In the genomic region with DNA sequence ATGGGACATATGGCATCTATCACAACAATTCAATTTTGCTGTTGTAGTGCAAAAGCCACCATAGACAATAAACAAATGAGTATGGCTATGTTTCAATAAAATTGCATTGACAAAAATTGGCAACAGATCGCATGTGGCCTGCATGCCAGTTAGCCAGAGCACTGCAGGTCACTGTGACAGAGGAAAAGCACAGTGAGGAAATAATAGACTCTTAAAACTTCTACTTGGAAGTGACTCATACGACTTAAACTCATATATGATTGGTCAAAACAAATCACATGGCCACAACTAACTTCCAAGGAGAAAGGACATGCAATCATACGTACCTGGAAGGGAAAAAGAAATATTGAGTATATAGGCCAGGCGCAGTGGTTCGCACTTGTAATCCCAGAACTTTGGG, we compare ENCODE assay signal across 13 cellular contexts. TPM values are rescaled to one million over a fixed set of nuclear protein-coding genes. Genes with fewer than 3 reads are reported as not detected.
DNase-seq lines count a peak whose midpoint lies in the region; ATAC-seq, FAIRE-seq and TF ChIP-seq lines count a peak whose summit lies in the region.
"Had no signal": no experiment of that assay in that cellular context is flagged by ENCODE, and none has a peak within 500 bp of the region (broad histone marks: within the 10 kb centered on the region; RNA-seq: fewer than 3 reads in every experiment).

No MANE protein-coding gene starts in this region.

- H3K4me3 ChIP-seq in H1 (ENCODE audit: extremely low read depth in 1 of 4, insufficient read depth in 2 of 4, low read depth in 3 of 4, low read length in 4 of 4) (no peak overlapping the region), mesenchymal stem cell (ENCODE audit: insufficient read depth in 1 of 2, low read depth in 1 of 2, low read length in 2 of 2) (no peak overlapping the region), brain microvascular endothelial cell (ENCODE audit: low read depth, low read length) (no peak overlapping the region)
- H3K4me3 ChIP-seq: suprapubic skin had no signal

- 83% methylated on average over 5 of the region's 5 CpGs; no CpG with 5 or more reads in 1 of the 2 experiments for WGBS in H1 (ENCODE audit: extremely low coverage in 1 of 2, insufficient coverage in 1 of 2, insufficient read length in 1 of 2, insufficient replicate concordance in 2 of 2, low coverage in 1 of 2, low lambda C conversion rate in 2 of 2, missing lambda C conversion rate in 1 of 2), 2 experiments
- 80% methylated on average over 1 of the region's 5 CpGs for WGBS in mesenchymal stem cell

- H3K27ac ChIP-seq in H1 (ENCODE audit: low read depth, low read length) (no peak overlapping the region), mesenchymal stem cell (ENCODE audit: low read length, poor library complexity, severe bottlenecking) (no peak overlapping the region), brain microvascular endothelial cell (no peak overlapping the region)
- H3K27ac ChIP-seq: suprapubic skin had no signal

- H3K79me1 ChIP-seq in H1 (ENCODE audit: low read depth, low read length) (no peaks in the 10 kb centered on the region), mesenchymal stem cell (replicated peaks; ENCODE audit: low read length, poor library complexity, severe bottlenecking) (peaks cover 17% of the 10 kb centered on the region)

- no peak overlapping the region for H3K23ac ChIP-seq in H1 (ENCODE audit: insufficient read length)
- H3K23ac ChIP-seq in mesenchymal stem cell (ENCODE audit: low read length in 2 of 2), result no peak overlapping the region

- no peak for TF ChIP-seq CTCF in H1 (IDR thresholded peaks at IDR 0.05; ENCODE audit: control extremely low read depth in 1 of 3, insufficient read depth in 1 of 3, low read depth in 1 of 3, low read length in 3 of 3)
- no peak for TF ChIP-seq CTCF in brain microvascular endothelial cell (IDR thresholded peaks at IDR 0.05; ENCODE audit: low read depth, low read length, missing control alignments)

- TF ChIP-seq RAD21 in H1 (IDR thresholded peaks at IDR 0.05 in 1 of 2, conservative IDR thresholded peaks at IDR 0.05 in 1 of 2; ENCODE audit: low read depth in 2 of 2, low read length in 2 of 2), result no peak

- no peaks in the 10 kb centered on the region for H3K27me3 ChIP-seq in H1 (replicated peaks in 1 of 4; ENCODE audit: control insufficient read depth in 3 of 4, extremely low read depth in 1 of 4, insufficient read depth in 3 of 4, low read length in 3 of 4)
- no peaks in the 10 kb centered on the region for H3K27me3 ChIP-seq in mesenchymal stem cell (ENCODE audit: control insufficient read depth in 1 of 2, insufficient read depth in 1 of 2, low read length in 2 of 2)
- no peaks in the 10 kb centered on the region for H3K27me3 ChIP-seq in brain microvascular endothelial cell (replicated peaks)
- H3K27me3 ChIP-seq: suprapubic skin had no signal

- H2BK5ac ChIP-seq in H1 (ENCODE audit: low read depth, low read length) (no peak overlapping the region), mesenchymal stem cell (ENCODE audit: low read depth, low read length, poor library complexity, severe bottlenecking) (no peak overlapping the region)

- H2AFZ ChIP-seq in H1 (ENCODE audit: low read length) (no peak overlapping the region), mesenchymal stem cell (ENCODE audit: low read depth, low read length) (no peak overlapping the region)

- no peak for ATAC-seq in GM18517 (IDR thresholded peaks at IDR 0.05; ENCODE audit: unreplicated experiment)
- ATAC-seq: activated CD8-positive, alpha-beta memory T cell treated with anti-CD3 and anti-CD28 coated beads, Interleukin-2, amount 10 ng/mL, durations not matched to agents 7 days and 5 days; esophagus mucosa had no signal

- no peak overlapping the region for H2BK12ac ChIP-seq in H1 (ENCODE audit: low read depth, low read length)
- no peak overlapping the region for H2BK12ac ChIP-seq in mesenchymal stem cell (ENCODE audit: low read length in 2 of 2)

- H3K56ac ChIP-seq in H1 (replicated peaks; ENCODE audit: insufficient read length, low read depth, low read length), result no peak overlapping the region

- no peak for TF ChIP-seq EP300 in H1 (IDR thresholded peaks at IDR 0.05; ENCODE audit: borderline replicate concordance in 1 of 2, low read depth in 2 of 2, low read length in 2 of 2)

- H3K79me2 ChIP-seq in H1 (ENCODE audit: control insufficient read depth in 1 of 2, insufficient read depth in 2 of 2, low read length in 2 of 2), result 0 out of 4 replicates have a peak, but pooled peaks cover 0 to 2% of the 10 kb centered on the region in 2 experiments

- CTCF ChIA-PET in H1 (lab: Charles Lee; ENCODE audit: partially characterized antibody), result interaction anchor here (0.7 to 2.2 kb wide), 4 partner anchors 9 to 81 kb away, joined by 3 to 19 read pairs (median 4); no protein-coding TSS in a partner anchor

- POLR2A ChIA-PET in H1 (lab: Charles Lee; ENCODE audit: partially characterized antibody), result no interaction called here

- in situ Hi-C loops in brain microvascular endothelial cell (cut with HindIII; ENCODE audit: low pct_ligation_motif_present, low sequenced_read_pairs), result no loop called here

- H4K20me1 ChIP-seq in H1 (replicated peaks in 1 of 2; ENCODE audit: control insufficient read depth in 1 of 2, insufficient read depth in 2 of 2, low read length in 2 of 2), result no peaks in the 10 kb centered on the region

- H2BK120ac ChIP-seq in H1 (replicated peaks; ENCODE audit: low read depth, low read length) (no peak overlapping the region), mesenchymal stem cell (ENCODE audit: low read depth, low read length) (no peak overlapping the region)

- no peak overlapping the region for H4K8ac ChIP-seq in H1 (ENCODE audit: extremely low read depth, insufficient read depth, low read length)
- H4K8ac ChIP-seq in mesenchymal stem cell (ENCODE audit: low read length), result no peak overlapping the region

- H4K91ac ChIP-seq in H1 (replicated peaks; ENCODE audit: insufficient read length, low read length), result no peak overlapping the region
- no peak overlapping the region for H4K91ac ChIP-seq in mesenchymal stem cell (ENCODE audit: low read length)

- H3K36me3 ChIP-seq in H1 (ENCODE audit: control insufficient read depth in 2 of 4, insufficient read depth in 4 of 4, low read length in 3 of 4) (no peaks in the 10 kb centered on the region), mesenchymal stem cell (ENCODE audit: control insufficient read depth in 1 of 2, insufficient read depth in 2 of 2, low read depth in 1 of 2, low read length in 2 of 2) (peaks cover 6% of the 10 kb centered on the region in 2 experiments), brain microvascular endothelial cell (replicated peaks) (no peaks in the 10 kb centered on the region)

- H3K14ac ChIP-seq in H1 (ENCODE audit: insufficient read length) (no peak overlapping the region), mesenchymal stem cell (ENCODE audit: low read length in 2 of 2) (no peak overlapping the region)

- no peak for FAIRE-seq in H1 (lab: Jason Lieb, UNC)

- H2BK15ac ChIP-seq in H1 (ENCODE audit: low read length) (no peak overlapping the region), mesenchymal stem cell (ENCODE audit: low read depth, poor library complexity, severe bottlenecking) (no peak overlapping the region)

- no peak overlapping the region for H2BK20ac ChIP-seq in H1 (ENCODE audit: low read length)

- no peak overlapping the region for H4K5ac ChIP-seq in H1 (ENCODE audit: insufficient read length, low read depth, low read length)

- no peak overlapping the region for H2AK5ac ChIP-seq in H1 (ENCODE audit: low read depth, low read length)
- no peak overlapping the region for H2AK5ac ChIP-seq in mesenchymal stem cell (ENCODE audit: low read length, severe bottlenecking)

- no peaks in the 10 kb centered on the region; a peak in 1 of 4 replicates for H3K9me3 ChIP-seq in H1 (ENCODE audit: insufficient read depth in 2 of 2, low read depth in 1 of 2, low read length in 1 of 2)
- H3K9me3 ChIP-seq in mesenchymal stem cell (ENCODE audit: control insufficient read depth, low read length), result peaks cover 5% of the 10 kb centered on the region
- H3K9me3 ChIP-seq: suprapubic skin had no signal

- no peak overlapping the region for H3K4me2 ChIP-seq in H1 (ENCODE audit: insufficient read depth in 1 of 2, low read depth in 2 of 2, low read length in 2 of 2)
- no peak overlapping the region for H3K4me2 ChIP-seq in mesenchymal stem cell (ENCODE audit: low read length, poor library complexity, severe bottlenecking)

- H3K18ac ChIP-seq in H1 (ENCODE audit: extremely low read depth, low read length) (no peak overlapping the region), mesenchymal stem cell (ENCODE audit: low read depth in 1 of 2, low read length in 2 of 2) (peak overlapping the region in 1 of 2 experiments; percentile 38)

- H3K4me1 ChIP-seq in H1 (replicated peaks in 1 of 4; ENCODE audit: control insufficient read depth in 3 of 4, insufficient read depth in 4 of 4, low read length in 3 of 4) (no peaks in the 10 kb centered on the region), mesenchymal stem cell (ENCODE audit: control insufficient read depth, insufficient read depth, low read depth, low read length) (no peaks in the 10 kb centered on the region)

- DNase-seq in GM04504 (ENCODE audit: low read depth) (peak; percentile 20), MV-4-11 (lab: John Stamatoyannopoulos, UW) (peak; percentile 6), H1 (ENCODE audit: low read depth in 1 of 2, low spot score in 2 of 2) (no peak), mesenchymal stem cell (peak; percentile 72), NCI-H1105 (lab: John Stamatoyannopoulos, UW) (no peak), brain microvascular endothelial cell (no peak)
- DNase-seq: activated CD4-positive, CD25-positive, alpha-beta regulatory T cell; activated CD8-positive, alpha-beta memory T cell treated with anti-CD3 and anti-CD28 coated beads, Interleukin-2, amount 10 ng/mL, durations not matched to agents 7 days and 5 days; H7; kidney glomerular epithelial cell had no signal

- H3K4ac ChIP-seq in H1 (replicated peaks; ENCODE audit: insufficient read length, low read depth, low read length), result no peak overlapping the region
- H3K4ac ChIP-seq in mesenchymal stem cell (ENCODE audit: low read depth in 1 of 2, low read length in 2 of 2), result no peak overlapping the region

- H3K9ac ChIP-seq in H1 (replicated peaks in 1 of 4; ENCODE audit: extremely low read depth in 1 of 4, low read depth in 3 of 4, low read length in 3 of 4) (no peak overlapping the region), mesenchymal stem cell (ENCODE audit: low read length) (no peak overlapping the region)

- no peak for TF ChIP-seq POLR2A in H1 (IDR thresholded peaks at IDR 0.05; ENCODE audit: control extremely low read depth in 1 of 2, low read depth in 2 of 2, low read length in 2 of 2)

- no peaks in the 10 kb centered on the region for H3K23me2 ChIP-seq in H1 (ENCODE audit: low read depth, low read length)

RNA-seq across cellular contexts. Expression of a gene that starts 44.3 kb away (rescaled TPM):
- 30.1 and 33.0 TPM in 2 replicates for total RNA-seq in H1 (2021; fragmentation: NEBNext Ultra II Directional; extraction: Animal tissue kit (Norgen Biotek cat#: 25700))
- 13.5 and 18.3 TPM in 2 replicates for polyA plus RNA-seq in H1 (2011; rRNA removed)
- 13.0 TPM for polyA plus RNA-seq in H1 (2011; cell fraction: cytosol; rRNA removed)
- 21.4 TPM for polyA plus RNA-seq in H1 (2011; cell fraction: nucleus; rRNA removed)
- 13.7 to 23.3 TPM (median 18.8 TPM) in 4 replicates for polyA plus RNA-seq in H1 (2012, experiment 1 of 2)
- polyA plus RNA-seq in H1 (2012, experiment 2 of 2), result 1.1 TPM
- 17.7 TPM for polyA plus RNA-seq in H1 (2013, experiment 1 of 2)
- polyA plus RNA-seq in H1 (2013, experiment 2 of 2), result 16.0 TPM
- 52.2 and 61.4 TPM in 2 replicates for polyA minus RNA-seq in H1 (2011; rRNA and poly(A)+ RNA removed)
- polyA minus RNA-seq in H1 (2011; cell fraction: cytosol; rRNA and poly(A)+ RNA removed), result 50.8 TPM
- 61.1 TPM for polyA minus RNA-seq in H1 (2011; cell fraction: nucleus; rRNA and poly(A)+ RNA removed)
- 23.5 TPM for polyA plus RNA-seq in mesenchymal stem cell (2013, experiment 1 of 2)
- 22.0 TPM for polyA plus RNA-seq in mesenchymal stem cell (2013, experiment 2 of 2)

Comparison
In these comparisons a context has a peak if more than half of its experiments do, and no peak if none do; other contexts are left out.
1. DNase-seq: peak in GM04504 (single experiment), MV-4-11 (single experiment) and mesenchymal stem cell (single experiment); none in H1 (0 of 2), NCI-H1105 (single experiment) and brain microvascular endothelial cell (single experiment).